In genomic region chr1:180028864-180029263, GRCh38 we compare ENCODE assay signal across 18 cellular contexts.
DNase-seq lines count a peak whose midpoint lies in the region; ATAC-seq, FAIRE-seq and TF ChIP-seq lines count a peak whose summit lies in the region.
"Had no signal": no experiment of that assay in that cellular context is flagged by ENCODE, and none has a peak within 500 bp of the region (broad histone marks: within the 10 kb centered on the region; RNA-seq: fewer than 3 reads in every experiment).

No MANE protein-coding gene starts in this region.

- DNase-seq in left ventricle myocardium inferior (no peak), left ventricle myocardium superior (no peak), OCI-M1 (lab: John Stamatoyannopoulos, UW) (peak; percentile 20), fibroblast of the aortic adventitia (ENCODE audit: low read depth) (peak; percentile 13), NCI-H2081 treated with DMSO at 0.1 percent for 48 hours (lab: John Stamatoyannopoulos, UW) (no peak), A172 (ENCODE audit: low spot score) (no peak), GDM1 (lab: John Stamatoyannopoulos, UW) (no peak), GM12891 (ENCODE audit: insufficient read length, low spot score) (no peak)
- DNase-seq: activated CD8-positive, alpha-beta memory T cell treated with anti-CD3 and anti-CD28 coated beads for 24 hours; amygdala; heart right ventricle; NCI-H187; NCI-H524 treated with DMSO at 0.1 percent for 48 hours; upper lobe of right lung had no signal

- peaks cover 66% of the 10 kb centered on the region for H3K36me3 ChIP-seq in left ventricle myocardium inferior

- H3K4me3 ChIP-seq in left ventricle myocardium inferior = no peak overlapping the region
- H3K4me3 ChIP-seq in fibroblast of the aortic adventitia (ENCODE audit: low read depth, low read length) = no peak overlapping the region
- H3K4me3 ChIP-seq: heart right ventricle, smooth muscle cell, upper lobe of right lung had no signal

- TF ChIP-seq POLR2A in GM12891 (IDR thresholded peaks at IDR 0.05; ENCODE audit: low read depth, low read length) = no peak

- no peaks in the 10 kb centered on the region for H3K4me1 ChIP-seq in left ventricle myocardium inferior

- intact Hi-C loops in left ventricle myocardium inferior (cut with micrococcal nuclease) (loop anchor here (10.0 kb wide), 1 partner anchor 46 kb away; no protein-coding TSS in a partner anchor), left ventricle myocardium superior (cut with micrococcal nuclease) (no loop called here)

- no peak for ATAC-seq in left ventricle myocardium superior
- ATAC-seq: stimulated activated effector memory CD8-positive, alpha-beta T cell treated with anti-CD3 and anti-CD28 coated beads, Interleukin-12 subunit alpha, Interleukin-12 subunit beta, amount 100 ng/mL, for 72 hours had no signal

- no peaks in the 10 kb centered on the region for H3K9me3 ChIP-seq in left ventricle myocardium inferior (replicated peaks)
- H3K9me3 ChIP-seq: heart right ventricle, upper lobe of right lung had no signal

- H3K27me3 ChIP-seq in left ventricle myocardium inferior (ENCODE audit: low read depth) = no peaks in the 10 kb centered on the region
- H3K27me3 ChIP-seq: heart right ventricle, upper lobe of right lung had no signal

- TF ChIP-seq CTCF in left ventricle myocardium inferior (IDR thresholded peaks at IDR 0.05; ENCODE audit: borderline replicate concordance) (peak; percentile 33), fibroblast of the aortic adventitia (IDR thresholded peaks at IDR 0.05; ENCODE audit: insufficient read depth, low read length) (peak; percentile 31)

- no peak overlapping the region for H3K27ac ChIP-seq in left ventricle myocardium inferior (replicated peaks)
- H3K27ac ChIP-seq: heart right ventricle, upper lobe of right lung had no signal

- no peak for FAIRE-seq in GM12891 (lab: Jason Lieb, UNC)
- FAIRE-seq: H1, keratinocyte had no signal

TF ChIP-seq in GM12891, 5 proteins besides CTCF, POLR2A, EP300 and RAD21:
- no peak for TF ChIP-seq POLR2AphosphoS5 (IDR thresholded peaks at IDR 0.05; ENCODE audit: low read depth, low read length)
- TF ChIP-seq TAF1 (IDR thresholded peaks at IDR 0.05; ENCODE audit: low read depth, low read length) = no peak
- TF ChIP-seq POU2F2 (IDR thresholded peaks at IDR 0.05; ENCODE audit: low read depth, low read length) = no peak
- TF ChIP-seq SPI1 (IDR thresholded peaks at IDR 0.05; ENCODE audit: low read depth, low read length) = no peak
- no peak for TF ChIP-seq PAX5 (IDR thresholded peaks at IDR 0.05; ENCODE audit: insufficient read depth, low read length, severe bottlenecking)

Comparison
In these comparisons a context has a peak if more than half of its experiments do, and no peak if none do; other contexts are left out.
1. DNase-seq: peak in OCI-M1 (single experiment) and fibroblast of the aortic adventitia (single experiment); none in left ventricle myocardium inferior (single experiment), left ventricle myocardium superior (single experiment), NCI-H2081 treated with DMSO at 0.1 percent for 48 hours (single experiment), A172 (single experiment), GDM1 (single experiment) and GM12891 (single experiment).